ENCODE assay signal across 11 cellular contexts in genomic region chr3:4528802-4529201, GRCh38.
"Had no signal": no experiment of that assay in that cellular context is flagged by ENCODE, and none has a peak within 500 bp of the region (broad histone marks: within the 10 kb centered on the region; RNA-seq: fewer than 3 reads in every experiment).

No MANE protein-coding gene starts in this region.

- H3K9ac ChIP-seq: parathyroid adenoma had no signal

- H3K4me2 ChIP-seq: smooth muscle cell had no signal

- DNase-seq: activated CD4-positive, alpha-beta T cell treated with anti-CD3 and anti-CD28 coated beads, Interleukin-2, amount 50 U/mL, for 4 hours; activated CD8-positive, alpha-beta memory T cell treated with anti-CD3 and anti-CD28 coated beads, Interleukin-2, amount 10 ng/mL, durations not matched to agents 7 days and 5 days; activated effector memory CD4-positive, alpha-beta T cell treated with Interleukin-2 at 50 U/mL for 16 hours; activated T-cell treated with anti-CD3 and anti-CD28 coated beads, Interleukin-2, amount 50 U/mL, for 24 hours; gastrocnemius medialis had no signal

- ATAC-seq: activated CD4-positive, CD25-positive, alpha-beta regulatory T cell treated with anti-CD3 and anti-CD28 coated beads, Interleukin-2, amount 50 U/mL, for 24 hours; activated CD8-positive, alpha-beta memory T cell treated with anti-CD3 and anti-CD28 coated beads, Interleukin-2, amount 10 ng/mL, durations not matched to agents 7 days and 5 days; activated naive CD4-positive, alpha-beta T cell treated with anti-CD3 and anti-CD28 coated beads, Interleukin-2, amount 50 U/mL, for 72 hours; gastrocnemius medialis; stimulated activated effector memory CD8-positive, alpha-beta T cell treated with anti-CD3 and anti-CD28 coated beads, Interleukin-12 subunit alpha, Interleukin-12 subunit beta, amount 100 ng/mL, for 72 hours had no signal

- FAIRE-seq: keratinocyte had no signal

- H2AFZ ChIP-seq: parathyroid adenoma had no signal

- H3K27ac ChIP-seq: gastrocnemius medialis had no signal

- H3K9me3 ChIP-seq: gastrocnemius medialis had no signal

- H3K36me3 ChIP-seq: gastrocnemius medialis had no signal

- H3K27me3 ChIP-seq: gastrocnemius medialis had no signal

- H3K4me3 ChIP-seq: gastrocnemius medialis, smooth muscle cell had no signal
